In genomic region chr6:125587624-125588023, GRCh38 we compare ENCODE assay signal across 16 cellular contexts.
"Had no signal": no experiment of that assay in that cellular context is flagged by ENCODE, and none has a peak within 500 bp of the region (broad histone marks: within the 10 kb centered on the region; RNA-seq: fewer than 3 reads in every experiment).

No MANE protein-coding gene starts in this region.

- H3K4me3 ChIP-seq: adrenal gland, ascending aorta, breast epithelium, coronary artery, lower lobe of right lung, vagina had no signal

- H3K9me3 ChIP-seq: adrenal gland, ascending aorta, breast epithelium, lower lobe of right lung, vagina had no signal

- H3K36me3 ChIP-seq: adrenal gland, ascending aorta, breast epithelium, lower lobe of right lung, vagina had no signal

- H3K27me3 ChIP-seq: adrenal gland, ascending aorta, breast epithelium, vagina had no signal

- H3K27ac ChIP-seq: adrenal gland, ascending aorta, breast epithelium, coronary artery, lower lobe of right lung, vagina had no signal

- H3K4me1 ChIP-seq: breast epithelium, lower lobe of right lung, vagina had no signal

- ATAC-seq: activated T-helper 17 cell treated with anti-CD3 and anti-CD28 coated beads, Interleukin-2, amount 50 U/mL, for 72 hours; lower lobe of right lung; sciatic nerve; stimulated activated memory B cell treated with anti-CD40 and anti-IgM and Interleukin-4, amounts not matched to agents 10 μg/mL and 1 μg/mL and 100 μg/mL, for 72 hours; WTC11 had no signal

- DNase-seq: activated T-cell treated with anti-CD3 and anti-CD28 coated beads, Interleukin-2, amount 50 U/mL, for 24 hours; adrenal gland; head of caudate nucleus; islet precursor cell; lower lobe of right lung; naive B cell; small intestine; stimulated activated CD4-positive, alpha-beta T cell treated with anti-CD3 and anti-CD28 coated beads, Interleukin-15, amount 100 ng/mL, for 24 hours had no signal
